Comparison of ENCODE assay signal across 14 cellular contexts in genomic region chr11:65353376-65353775, GRCh38. TPM values are rescaled to one million over a fixed set of nuclear protein-coding genes. Genes with fewer than 3 reads are reported as not detected.
A peak's percentile ranks its signal among the peaks of the same experiment; 100 is the strongest.
DNase-seq lines count a peak whose midpoint lies in the region; FAIRE-seq and TF ChIP-seq lines count a peak whose summit lies in the region.
"Had no signal": no experiment of that assay in that cellular context is flagged by ENCODE, and none has a peak within 500 bp of the region (broad histone marks: within the 10 kb centered on the region; RNA-seq: fewer than 3 reads in every experiment).

No MANE protein-coding gene starts in this region.

- no peaks in the 10 kb centered on the region for H3K9me3 Mint-ChIP-seq in HFFc6
- H3K9me3 Mint-ChIP-seq in chondrocyte (ENCODE audit: low read depth): no peaks in the 10 kb centered on the region
- H3K9me3 Mint-ChIP-seq in nephron progenitor cell: no peaks in the 10 kb centered on the region

- H3K36me3 ChIP-seq in thyroid gland (peaks cover 31 to 41% of the 10 kb centered on the region in 2 donors), small intestine (ENCODE audit: control insufficient read depth in 2 of 2, insufficient read depth in 2 of 2, low read length in 2 of 2) (peaks cover 6 to 15% of the 10 kb centered on the region in 2 donors), colonic mucosa (peaks cover 27% of the 10 kb centered on the region)

- H3K4me3 Mint-ChIP-seq in HFFc6: peak overlapping the region; percentile 77
- peak overlapping the region; percentile 75 for H3K4me3 Mint-ChIP-seq in chondrocyte (ENCODE audit: unreplicated experiment)
- peak overlapping the region; percentile 87 for H3K4me3 Mint-ChIP-seq in nephron progenitor cell

- intact Hi-C loops in thyroid gland (cut with DNase I): no loop called here
- intact Hi-C loops in colonic mucosa (cut with DNase I): no loop called here

- H3K27me3 Mint-ChIP-seq in HFFc6 (ENCODE audit: insufficient read depth) (peaks cover 5% of the 10 kb centered on the region), chondrocyte (ENCODE audit: low read depth) (no peaks in the 10 kb centered on the region), nephron progenitor cell (ENCODE audit: low read depth, poor library complexity) (peaks cover 37% of the 10 kb centered on the region)

- DNase-seq in HFFc6: no peak
- no peak for DNase-seq in chondrocyte (ENCODE audit: low spot score)
- DNase-seq in nephron progenitor cell: no peak
- DNase-seq in thyroid gland: no peak
- DNase-seq in small intestine: no peak
- no peak for DNase-seq in colonic mucosa
- DNase-seq in RPMI8226: no peak
- DNase-seq: activated CD4-positive, alpha-beta T cell treated with anti-CD3 and anti-CD28 coated beads, Interleukin-2, amount 50 U/mL, for 4 hours; NCI-H1092; NCI-H526 treated with DMSO at 0.1 percent for 48 hours; upper lobe of right lung had no signal

- no peak for TF ChIP-seq POLR2A in thyroid gland (IDR thresholded peaks at IDR 0.05)

- H3K9me3 ChIP-seq in thyroid gland (no peaks in the 10 kb centered on the region), small intestine (ENCODE audit: control insufficient read depth, low read depth) (no peaks in the 10 kb centered on the region), colonic mucosa (no peaks in the 10 kb centered on the region)
- H3K9me3 ChIP-seq: SJSA1, upper lobe of right lung had no signal

- H3K27ac ChIP-seq in C4-2B (peak overlapping the region; percentile 64), thyroid gland (no peak overlapping the region), small intestine (ENCODE audit: low read depth in 1 of 2, low read length in 1 of 2) (no peak overlapping the region), colonic mucosa (no peak overlapping the region)
- H3K27ac ChIP-seq: brain microvascular endothelial cell, SJSA1 had no signal

- H3K27ac Mint-ChIP-seq in HFFc6: peak overlapping the region; percentile 69
- H3K27ac Mint-ChIP-seq in chondrocyte (ENCODE audit: unreplicated experiment): peak overlapping the region; percentile 87
- H3K27ac Mint-ChIP-seq in nephron progenitor cell: peak overlapping the region; percentile 34

- peaks cover 5% of the 10 kb centered on the region; the same call in 1 of the 2 replicates for H3K36me3 Mint-ChIP-seq in HFFc6 (ENCODE audit: low read depth)
- H3K36me3 Mint-ChIP-seq in chondrocyte (ENCODE audit: low read depth): peaks cover 14% of the 10 kb centered on the region
- H3K36me3 Mint-ChIP-seq in nephron progenitor cell (ENCODE audit: low read depth): peaks cover 26% of the 10 kb centered on the region

- no peaks in the 10 kb centered on the region for H3K27me3 ChIP-seq in thyroid gland
- H3K27me3 ChIP-seq in small intestine (ENCODE audit: control insufficient read depth in 2 of 2, insufficient read depth in 2 of 2, low read length in 2 of 2): no peaks in the 10 kb centered on the region
- H3K27me3 ChIP-seq in colonic mucosa: no peaks in the 10 kb centered on the region

- WGBS in thyroid gland, 2 donors: 89% methylated on average over 7 of the region's 7 CpGs
- 85 to 90% (median 88%) methylated on average over 7 of the region's 7 CpGs for WGBS in small intestine, 3 donors

- H3K4me3 ChIP-seq in thyroid gland (replicated peaks in 1 of 3) (no peak overlapping the region), small intestine (ENCODE audit: low read depth in 1 of 2, low read length in 2 of 2) (no peak overlapping the region), colonic mucosa (no peak overlapping the region)

- H3K4me1 Mint-ChIP-seq in HFFc6 (ENCODE audit: low read depth) (peaks cover 35% of the 10 kb centered on the region), chondrocyte (ENCODE audit: low read depth) (peaks cover 17% of the 10 kb centered on the region), nephron progenitor cell (peaks cover 38% of the 10 kb centered on the region)

- no peak overlapping the region for H3K9ac ChIP-seq in colonic mucosa (ENCODE audit: low read depth in 2 of 2, low read length in 2 of 2)

- H3K4me1 ChIP-seq in thyroid gland (peaks cover 12 to 19% of the 10 kb centered on the region in 2 donors), small intestine (ENCODE audit: control insufficient read depth in 2 of 2, insufficient read depth in 1 of 2, low read depth in 1 of 2, low read length in 1 of 2) (peaks cover 4 to 10% of the 10 kb centered on the region in 2 donors), colonic mucosa (no peaks in the 10 kb centered on the region)

- no peak for TF ChIP-seq CTCF in C4-2B (conservative IDR thresholded peaks at IDR 0.05)
- TF ChIP-seq CTCF in HFFc6 (IDR thresholded peaks at IDR 0.05): no peak
- TF ChIP-seq CTCF in chondrocyte (IDR thresholded peaks at IDR 0.05): no peak
- no peak for TF ChIP-seq CTCF in nephron progenitor cell (IDR thresholded peaks at IDR 0.05)
- TF ChIP-seq CTCF in thyroid gland (IDR thresholded peaks at IDR 0.05): no peak
- no peak for TF ChIP-seq CTCF in colonic mucosa (IDR thresholded peaks at IDR 0.05)

- FAIRE-seq in small intestine (lab: Jason Lieb, UNC): no peak

RNA-seq across cellular contexts. Expression of gene TIGD3, which starts 1.2 kb away (rescaled TPM):
- under 1 TPM in 2 of 6 experiments, not detected in 4; 0.12 to 0.13 TPM for total RNA-seq in HFFc6 (2021; fragmentation: NEBNext Ultra II Directional; extraction: Animal tissue kit (Norgen Biotek cat#: 25700))
- total RNA-seq in chondrocyte (0.10 to 0.18 TPM in 2 of 3 replicates, not detected in the other), thyroid gland (under 1 TPM in 1 of 4 donors, not detected in 3; 0.34 TPM), colonic mucosa (under 1 TPM; 0.48 to 0.77 TPM)
- polyA plus RNA-seq in small intestine: 1 to 10 TPM; 2.1 to 9.4 (median 5.1) TPM
- total RNA-seq: SJSA1 had no signal

RNA-seq across cellular contexts. Expression of gene DPF2, which starts 19.7 kb away (rescaled TPM):
- total RNA-seq in HFFc6 (2021; fragmentation: NEBNext Ultra II Directional; extraction: Animal tissue kit (Norgen Biotek cat#: 25700)): 10 to 100 TPM; 55.4 to 64.3 (median 61.7) TPM
- total RNA-seq in chondrocyte (49.7 to 52.3 TPM (median 49.9 TPM) in 3 replicates), thyroid gland (10 to 100 TPM; 45.0 to 52.7 (median 48.0) TPM), colonic mucosa (10 to 100 TPM; 35.0 to 48.0 TPM)
- 10 to 100 TPM; 12.5 to 22.6 (median 17.6) TPM for polyA plus RNA-seq in small intestine

RNA-seq across cellular contexts. Expression of gene SLC25A45, which starts 29.1 kb away (rescaled TPM):
- 1 to 10 TPM; 4.9 to 8.9 (median 5.8) TPM for total RNA-seq in HFFc6 (2021; fragmentation: NEBNext Ultra II Directional; extraction: Animal tissue kit (Norgen Biotek cat#: 25700))
- total RNA-seq in chondrocyte (11.7 to 14.4 TPM (median 13.1 TPM) in 3 replicates), thyroid gland (10 to 100 TPM; 13.0 to 28.0 (median 20.9) TPM), colonic mucosa (1 to 10 TPM; 4.4 to 6.9 TPM)
- polyA plus RNA-seq in small intestine: 10 to 100 TPM; 13.9 to 26.2 (median 18.1) TPM

RNA-seq across cellular contexts. Expression of gene FRMD8, which starts 33.1 kb away (rescaled TPM):
- total RNA-seq in HFFc6 (2021; fragmentation: NEBNext Ultra II Directional; extraction: Animal tissue kit (Norgen Biotek cat#: 25700)): 10 to 100 TPM; 22.4 to 28.5 (median 27.1) TPM
- 43.6 to 49.6 TPM (median 45.5 TPM) in 3 replicates for total RNA-seq in chondrocyte
- 10 to 100 TPM; 22.5 to 44.9 (median 31.0) TPM for total RNA-seq in thyroid gland
- polyA plus RNA-seq in small intestine: 10 to 100 TPM; 24.4 to 31.1 (median 27.7) TPM
- 10 to 100 TPM; 30.7 to 43.9 TPM for total RNA-seq in colonic mucosa

RNA-seq across cellular contexts. Expression of gene CDC42EP2, which starts 38.7 kb away (rescaled TPM):
- total RNA-seq in HFFc6 (2021; fragmentation: NEBNext Ultra II Directional; extraction: Animal tissue kit (Norgen Biotek cat#: 25700)): 10 to 100 TPM; 19.0 to 35.3 (median 22.6) TPM
- total RNA-seq in chondrocyte (7.3 to 12.8 TPM (median 12.6 TPM) in 3 replicates), thyroid gland (10 to 100 TPM; 20.6 to 35.7 (median 25.2) TPM), colonic mucosa (10 to 100 TPM in 1 of 2 donors, 1 to 10 TPM in 1; 7.8 to 28.3 TPM)
- 10 to 100 TPM; 22.2 to 39.4 (median 29.1) TPM for polyA plus RNA-seq in small intestine

Comparison
In these comparisons a context has a peak if more than half of its experiments do, and no peak if none do; other contexts are left out.
1. H3K27ac Mint-ChIP-seq: peak in every context shown above with its lines; median percentile 87 in chondrocyte; 69 in HFFc6; 34 in nephron progenitor cell.